Comparison of ENCODE assay signal across 10 cellular contexts in genomic region chr19:1019616-1019961, GRCh38. TPM values are rescaled to one million over a fixed set of nuclear protein-coding genes. Genes with fewer than 3 reads are reported as not detected.
DNase-seq lines count a peak whose midpoint lies in the region; ATAC-seq and TF ChIP-seq lines count a peak whose summit lies in the region.
"Had no signal": no experiment of that assay in that cellular context is flagged by ENCODE, and none has a peak within 500 bp of the region (broad histone marks: within the 10 kb centered on the region; RNA-seq: fewer than 3 reads in every experiment).

No MANE protein-coding gene starts in this region.

- RAD21 ChIA-PET in HCT116 (lab: Charles Lee; ENCODE audit: low non-redundant PET in 1 of 2, low total read pairs in 2 of 2, uncharacterized antibody in 2 of 2, unreplicated experiment in 2 of 2), result interaction anchor here in 1 of 2 experiments (0.5 kb wide), 1 partner anchor 140 kb away, joined by 5 read pairs; no protein-coding TSS in a partner anchor

- 83% methylated on average over 18 of the region's 18 CpGs for WGBS in smooth muscle cell (ENCODE audit: low lambda C conversion rate)

- H3K36me3 Mint-ChIP-seq in activated CD8-positive, alpha-beta T cell treated with anti-CD3 and anti-CD28 coated beads for 36 hours (ENCODE audit: low read depth), result peaks cover 16% of the 10 kb centered on the region

- BruUV-seq in HCT116 (replicated peaks; lab: Mats Ljungman, UMichigan), result no TSS peak

- no peak for TF ChIP-seq POLR2A in HCT116 (IDR thresholded peaks at IDR 0.05; ENCODE audit: borderline replicate concordance, extremely low read depth, insufficient read depth, insufficient read length)

- peak overlapping the region; percentile 99 for H3K9ac ChIP-seq in HCT116 (ENCODE audit: low read length)
- peak overlapping the region; percentile 97 for H3K9ac ChIP-seq in smooth muscle cell (ENCODE audit: low read depth)

- peak overlapping the region; percentile 96 for H3K4me3 Mint-ChIP-seq in activated CD8-positive, alpha-beta T cell treated with anti-CD3 and anti-CD28 coated beads for 36 hours

- H3K4me2 ChIP-seq in HCT116 (ENCODE audit: low read length) (peak overlapping the region; percentile 99), smooth muscle cell (peak overlapping the region; percentile 96)

- no peaks in the 10 kb centered on the region; the same call in 1 of the 2 replicates for H4K20me1 ChIP-seq in HCT116 (ENCODE audit: insufficient read depth)
- H4K20me1 ChIP-seq in smooth muscle cell (ENCODE audit: low read depth), result peaks cover 60% of the 10 kb centered on the region

- no peak for ATAC-seq in HCT116
- ATAC-seq in activated CD8-positive, alpha-beta T cell treated with anti-CD3 and anti-CD28 coated beads for 36 hours, result no peak
- no peak for ATAC-seq in HG03457 (IDR thresholded peaks at IDR 0.05; ENCODE audit: unreplicated experiment)
- no peak for ATAC-seq in GM18867 (IDR thresholded peaks at IDR 0.05; ENCODE audit: unreplicated experiment)

- DNase-seq in HCT116 (ENCODE audit: low read depth, low spot score) (no peak), smooth muscle cell (lab: John Stamatoyannopoulos, UW; ENCODE audit: unreplicated experiment) (no peak), NCI-H1930 (lab: John Stamatoyannopoulos, UW) (no peak), NCI-H524 treated with DMSO at 0.1 percent for 48 hours (lab: John Stamatoyannopoulos, UW) (no peak)
- DNase-seq in activated CD8-positive, alpha-beta T cell treated with anti-CD3 and anti-CD28 coated beads for 36 hours, result no peak
- DNase-seq: activated CD4-positive, alpha-beta T cell treated with anti-CD3 and anti-CD28 coated beads for 1 hour had no signal

- H3K4me3 ChIP-seq in HCT116 (replicated peaks in 1 of 2; ENCODE audit: low read depth in 1 of 2, low read length in 2 of 2), result peak overlapping the region; percentile 94 to 97
- H3K4me3 ChIP-seq in iPS-11a (ENCODE audit: low read depth, low read length), result peak overlapping the region; percentile 89
- H3K4me3 ChIP-seq in smooth muscle cell, result peak overlapping the region; percentile 87

- H3K79me2 ChIP-seq in HCT116 (ENCODE audit: insufficient read depth, low read length), result peaks cover 64% of the 10 kb centered on the region
- peaks cover 60% of the 10 kb centered on the region for H3K79me2 ChIP-seq in smooth muscle cell (ENCODE audit: low read depth)

- intact Hi-C loops in HCT116 (cut with micrococcal nuclease), result no loop called here
- intact Hi-C loops in activated CD8-positive, alpha-beta T cell treated with anti-CD3 and anti-CD28 coated beads for 36 hours (cut with micrococcal nuclease), result no loop called here

- peaks cover 0 to 16% of the 10 kb centered on the region in 2 experiments; a peak in 2 of 4 replicates for H3K36me3 ChIP-seq in HCT116 (ENCODE audit: control insufficient read depth in 1 of 2, insufficient read depth in 2 of 2, low read length in 2 of 2)
- no peaks in the 10 kb centered on the region for H3K36me3 ChIP-seq in smooth muscle cell (ENCODE audit: low read depth)

- H3K9me3 ChIP-seq in HCT116 (ENCODE audit: control insufficient read depth in 1 of 2, insufficient read depth in 1 of 2, low read depth in 1 of 2, low read length in 2 of 2) (no peaks in the 10 kb centered on the region), smooth muscle cell (replicated peaks; ENCODE audit: low read depth) (no peaks in the 10 kb centered on the region)

- H3K27me3 ChIP-seq in HCT116 (ENCODE audit: insufficient read depth, low read length), result no peaks in the 10 kb centered on the region
- no peaks in the 10 kb centered on the region for H3K27me3 ChIP-seq in smooth muscle cell (ENCODE audit: low read depth)

- no peak for TF ChIP-seq CTCF in HCT116 (IDR thresholded peaks at IDR 0.05 in 2 of 3, conservative IDR thresholded peaks at IDR 0.05 in 1 of 3; ENCODE audit: borderline replicate concordance in 1 of 3, insufficient read depth in 1 of 3, low read depth in 2 of 3, low read length in 2 of 3)
- no peak for TF ChIP-seq CTCF in activated CD8-positive, alpha-beta T cell treated with anti-CD3 and anti-CD28 coated beads for 36 hours (IDR thresholded peaks at IDR 0.05)
- TF ChIP-seq CTCF in smooth muscle cell (IDR thresholded peaks at IDR 0.05; ENCODE audit: borderline replicate concordance, insufficient read depth, poor library complexity, severe bottlenecking), result no peak

- H3K27ac ChIP-seq in HCT116 (ENCODE audit: low read depth, low read length) (peak overlapping the region; percentile 86), smooth muscle cell (ENCODE audit: low read depth) (peak overlapping the region; percentile 95)

- H3F3A ChIP-seq in smooth muscle cell (ENCODE audit: low read depth), result peaks cover 10% of the 10 kb centered on the region

- peak overlapping the region; percentile 92 for H3K27ac Mint-ChIP-seq in activated CD8-positive, alpha-beta T cell treated with anti-CD3 and anti-CD28 coated beads for 36 hours

- POLR2A ChIA-PET in HCT116 (lab: Charles Lee), result interaction anchor here (0.5 kb wide), 1 partner anchor 24 kb away, joined by 3 read pairs; no protein-coding TSS in a partner anchor
- POLR2A ChIA-PET in activated CD8-positive, alpha-beta T cell treated with anti-CD3 and anti-CD28 coated beads for 36 hours (lab: Charles Lee), result interaction anchor here (0.7 to 3.1 kb wide), 9 partner anchors 9 to 221 kb away, joined by 3 to 17 read pairs (median 3); partner anchors contain the start of gene WDR18

- no peak for TF ChIP-seq RAD21 in HCT116 (IDR thresholded peaks at IDR 0.05; ENCODE audit: low read depth)

- peaks cover 35% of the 10 kb centered on the region for H3K4me1 Mint-ChIP-seq in activated CD8-positive, alpha-beta T cell treated with anti-CD3 and anti-CD28 coated beads for 36 hours (ENCODE audit: low read depth)

- H3K4me1 ChIP-seq in HCT116 (ENCODE audit: control insufficient read depth in 1 of 2, insufficient read depth in 2 of 2, low read length in 2 of 2), result peaks cover 40 to 54% of the 10 kb centered on the region in 2 experiments
- H3K4me1 ChIP-seq in smooth muscle cell (ENCODE audit: low read depth), result peaks cover 27% of the 10 kb centered on the region

- no peaks in the 10 kb centered on the region for H3K9me3 Mint-ChIP-seq in activated CD8-positive, alpha-beta T cell treated with anti-CD3 and anti-CD28 coated beads for 36 hours

- CTCF ChIA-PET in HCT116 (lab: Charles Lee), result interaction anchor here (1.0 kb wide), 1 partner anchor 36 kb away, joined by 3 read pairs; the partner anchor contains the start of gene WDR18
- CTCF ChIA-PET in activated CD8-positive, alpha-beta T cell treated with anti-CD3 and anti-CD28 coated beads for 36 hours (lab: Charles Lee), result interaction anchor here (0.6 to 1.4 kb wide), 3 partner anchors 10 to 224 kb away, joined by 3 to 4 read pairs (median 4); partner anchors contain the start of gene WDR18

- H2AFZ ChIP-seq in HCT116 (ENCODE audit: low read depth, low read length, poor library complexity, severe bottlenecking) (no peak overlapping the region), smooth muscle cell (ENCODE audit: low read depth) (no peak overlapping the region)

- H3K27me3 Mint-ChIP-seq in activated CD8-positive, alpha-beta T cell treated with anti-CD3 and anti-CD28 coated beads for 36 hours, result no peaks in the 10 kb centered on the region

- H3K9me2 ChIP-seq in HCT116 (ENCODE audit: insufficient read depth), result no peaks in the 10 kb centered on the region

TF ChIP-seq in HCT116, 20 proteins besides CTCF, POLR2A, EP300 and RAD21:
- TF ChIP-seq ELF1 (IDR thresholded peaks at IDR 0.05; ENCODE audit: borderline replicate concordance, low read depth) (no peak), ZNF274 (IDR thresholded peaks at IDR 0.05; ENCODE audit: low read depth, low read length) (no peak)
- TF ChIP-seq, protein P1, sequence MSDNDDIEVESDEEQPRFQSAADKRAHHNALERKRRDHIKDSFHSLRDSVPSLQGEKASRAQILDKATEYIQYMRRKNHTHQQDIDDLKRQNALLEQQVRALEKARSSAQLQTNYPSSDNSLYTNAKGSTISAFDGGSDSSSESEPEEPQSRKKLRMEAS (IDR thresholded peaks at IDR 0.05), result no peak

RNA-seq across cellular contexts. Expression of gene TMEM259, which starts 1.3 kb away (rescaled TPM):
- total RNA-seq in HCT116 (2021; ENCODE audit: unreplicated experiment), result 202 TPM
- 168 and 187 TPM in 2 replicates for polyA plus RNA-seq in HCT116 (2012)
- total RNA-seq in activated CD8-positive, alpha-beta T cell treated with anti-CD3 and anti-CD28 coated beads for 36 hours, result 100 to 1,000 TPM; 115 to 117 TPM
- total RNA-seq in smooth muscle cell, result 112 and 133 TPM in 2 replicates
- 232 and 301 TPM in 2 replicates for polyA plus RNA-seq in smooth muscle cell

RNA-seq across cellular contexts. Expression of gene RNU6-2, which starts 1.7 kb away (rescaled TPM):
- not detected for total RNA-seq in HCT116 (2021; ENCODE audit: unreplicated experiment)
- not detected in 2 replicates for polyA plus RNA-seq in HCT116 (2012)
- total RNA-seq in activated CD8-positive, alpha-beta T cell treated with anti-CD3 and anti-CD28 coated beads for 36 hours, result not detected
- not detected in 2 replicates for total RNA-seq in smooth muscle cell
- polyA plus RNA-seq in smooth muscle cell, result not detected in 2 replicates
- total RNA-seq: pulmonary artery endothelial cell had no signal

RNA-seq across cellular contexts. Expression of gene CNN2, which starts 6.8 kb away (rescaled TPM):
- 212 TPM for total RNA-seq in HCT116 (2021; ENCODE audit: unreplicated experiment)
- polyA plus RNA-seq in HCT116 (2012), result 140 and 171 TPM in 2 replicates
- total RNA-seq in activated CD8-positive, alpha-beta T cell treated with anti-CD3 and anti-CD28 coated beads for 36 hours, result 10 to 100 TPM; 97.4 to 98.3 TPM
- 150 and 155 TPM in 2 replicates for total RNA-seq in smooth muscle cell
- 392 and 404 TPM in 2 replicates for polyA plus RNA-seq in smooth muscle cell

RNA-seq across cellular contexts. Expression of gene GRIN3B, which starts 19.4 kb away (rescaled TPM):
- total RNA-seq in HCT116 (2021; ENCODE audit: unreplicated experiment) (0.69 TPM), smooth muscle cell (1.2 and 12.6 TPM in 2 replicates)
- 0.64 and 0.65 TPM in 2 replicates for polyA plus RNA-seq in HCT116 (2012)
- under 1 TPM in 1 of 2 experiments, not detected in 1; 0.07 TPM for total RNA-seq in activated CD8-positive, alpha-beta T cell treated with anti-CD3 and anti-CD28 coated beads for 36 hours
- 1.2 and 3.6 TPM in 2 replicates for polyA plus RNA-seq in smooth muscle cell

RNA-seq across cellular contexts. Expression of gene ABCA7, which starts 20.3 kb away (rescaled TPM):
- total RNA-seq in HCT116 (2021; ENCODE audit: unreplicated experiment), result 91.4 TPM
- 59.2 and 65.7 TPM in 2 replicates for polyA plus RNA-seq in HCT116 (2012)
- total RNA-seq in activated CD8-positive, alpha-beta T cell treated with anti-CD3 and anti-CD28 coated beads for 36 hours, result 10 to 100 TPM; 14.0 to 14.6 TPM
- 4.1 and 5.0 TPM in 2 replicates for total RNA-seq in smooth muscle cell
- polyA plus RNA-seq in smooth muscle cell, result 11.8 and 26.5 TPM in 2 replicates
